Comparison of ENCODE assay signal across 8 cellular contexts in the genomic region with DNA sequence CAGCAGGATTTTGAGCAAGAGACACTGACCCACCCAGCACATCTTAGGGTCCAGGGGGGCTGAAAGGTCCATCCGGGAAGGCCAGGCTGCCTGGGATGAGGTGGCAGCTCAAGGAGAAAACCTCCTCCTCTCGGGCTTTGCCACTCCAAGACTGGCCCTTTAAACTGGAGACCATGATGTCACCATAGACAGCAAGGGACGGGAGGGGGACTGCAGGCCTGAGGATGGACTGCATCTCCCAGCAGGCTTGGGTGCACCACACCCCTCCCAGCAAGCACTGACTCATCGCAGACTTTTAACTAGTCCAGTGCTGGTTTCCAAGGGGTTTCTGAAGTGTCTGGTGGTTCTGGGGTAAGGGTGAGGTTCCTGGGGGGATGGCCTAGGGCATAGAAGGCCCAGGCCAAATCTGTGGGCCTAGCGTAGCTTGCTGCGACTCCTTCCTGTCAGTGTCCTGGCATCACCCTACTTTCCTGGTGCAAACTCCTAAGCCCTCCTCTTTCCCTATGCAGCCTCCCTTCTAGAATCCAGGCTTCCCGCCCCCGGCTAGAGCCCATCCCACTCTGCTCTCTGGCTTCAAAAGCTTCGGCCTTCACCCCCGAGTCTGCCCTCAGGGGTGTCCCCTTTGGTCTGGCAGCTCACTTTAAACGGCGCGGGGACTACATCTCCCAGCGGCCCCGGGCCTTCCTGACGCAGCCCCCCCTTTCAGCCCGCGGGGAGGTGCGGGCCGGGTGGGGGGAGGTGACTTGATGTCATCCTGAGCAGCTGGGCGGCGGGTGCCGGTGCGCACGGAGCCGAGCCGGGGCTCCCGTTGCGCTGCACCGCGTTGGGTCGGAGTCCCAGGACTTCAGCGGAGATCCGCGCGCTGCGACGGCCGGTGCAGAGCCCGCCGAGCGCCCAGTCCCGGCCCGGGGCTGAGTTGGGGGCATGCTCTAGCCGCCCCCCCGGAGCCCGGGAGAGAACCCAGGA. TPM values are rescaled to one million over a fixed set of nuclear protein-coding genes. Genes with fewer than 3 reads are reported as not detected.
DNase-seq lines count a peak whose midpoint lies in the region; ATAC-seq lines count a peak whose summit lies in the region.

A gene (plus strand): TSS at position 746 of the 966 bp plus-strand sequence. CDS start 1,046 bp downstream, outside the sequence.

- ATAC-seq in GM21529 (IDR thresholded peaks at IDR 0.05; ENCODE audit: unreplicated experiment) = peak; percentile 84

- H3K27me3 Mint-ChIP-seq in IgD-negative memory B cell = no peaks in the 10 kb centered on the region

- H3K9me3 Mint-ChIP-seq in IgD-negative memory B cell = no peaks in the 10 kb centered on the region

- DNase-seq in D341Med (ENCODE audit: low spot score) = peak; percentile 96
- peak; percentile 93 for DNase-seq in OCI-M1 (lab: John Stamatoyannopoulos, UW)
- DNase-seq in activated T-cell treated with anti-CD3 and anti-CD28 coated beads for 24 hours (ENCODE audit: low read depth) = peak; percentile 84
- peak; percentile 98 for DNase-seq in epidermal melanocyte (ENCODE audit: insufficient read length, low spot score)
- DNase-seq in midbrain (lab: John Stamatoyannopoulos, UW) = peak; percentile 94
- peak; percentile 78 to 81 for DNase-seq in stimulated activated CD8-positive, alpha-beta memory T cell treated with anti-CD3 and anti-CD28 coated beads, Interleukin-15, amount 100 ng/mL, for 48 hours (ENCODE audit: low read depth in 2 of 2)

- peak within 1 kb of the TSS; percentile 92 to 100 (median 98) for H3K4me3 Mint-ChIP-seq in IgD-negative memory B cell

- peak within 1 kb of the TSS; percentile 68 to 97 (median 97) for H3K27ac Mint-ChIP-seq in IgD-negative memory B cell

- peaks cover 2% of the 10 kb centered on the region for H3K36me3 Mint-ChIP-seq in IgD-negative memory B cell

- H3K4me1 Mint-ChIP-seq in IgD-negative memory B cell = peaks cover 8 to 10% (median 9%) of the 10 kb centered on the region in 3 donors

RNA-seq across cellular contexts. Expression of the gene that starts here (rescaled TPM):
- 11.4 TPM for polyA plus RNA-seq in IgD-negative memory B cell

Comparison
In these comparisons a context has a peak if more than half of its experiments do, and no peak if none do; other contexts are left out.
1. Peak in every context shown above with its lines: DNase-seq and ATAC-seq.